Comparison of ENCODE assay signal across 1 cellular context in the genomic region with DNA sequence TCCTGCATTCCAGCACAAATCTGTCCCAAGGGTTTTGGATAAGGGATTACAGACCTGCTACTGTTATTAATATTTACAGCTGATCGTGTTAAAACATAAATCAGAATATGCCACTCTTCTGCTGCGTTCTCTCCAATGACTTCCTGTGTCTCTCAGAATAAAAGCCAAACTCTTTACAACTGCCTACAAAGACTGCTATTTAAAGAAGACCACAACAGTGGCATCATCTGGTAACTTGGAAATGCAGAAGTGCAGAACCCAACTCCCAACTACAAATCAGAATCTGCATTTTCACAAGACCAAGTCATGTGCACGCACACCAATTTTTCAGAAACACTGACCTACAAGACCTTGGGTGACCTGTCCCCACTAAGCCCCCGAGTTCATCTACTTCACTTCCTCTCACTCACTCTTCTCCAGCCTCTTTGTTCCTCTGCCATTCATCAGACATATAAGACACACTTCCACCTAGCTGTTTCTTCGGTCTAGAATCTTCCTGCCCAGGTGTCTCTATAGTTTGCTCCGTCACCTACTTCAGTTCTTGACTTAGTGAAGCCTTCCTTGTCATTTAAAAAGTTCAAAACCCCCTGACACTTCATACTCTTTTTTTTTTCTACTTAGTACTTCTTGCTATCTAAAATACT.
TF ChIP-seq lines count a peak whose summit lies in the region.

No MANE protein-coding gene starts in this region.

TF ChIP-seq in H1, 55 proteins besides CTCF, POLR2A, EP300 and RAD21:
- TF ChIP-seq BRCA1 (IDR thresholded peaks at IDR 0.05; ENCODE audit: low read depth, low read length) (no peak), YY1 (IDR thresholded peaks at IDR 0.05; ENCODE audit: low read depth, low read length) (no peak), TAF1 (IDR thresholded peaks at IDR 0.05; ENCODE audit: low read depth, low read length) (no peak), HDAC2 (IDR thresholded peaks at IDR 0.05; ENCODE audit: borderline replicate concordance in 1 of 2, low read depth in 2 of 2, low read length in 2 of 2) (no peak), CEBPB (IDR thresholded peaks at IDR 0.05; ENCODE audit: low read depth, low read length) (no peak), CTBP2 (IDR thresholded peaks at IDR 0.05; ENCODE audit: borderline replicate concordance, insufficient read depth, insufficient read length, low read length) (no peak), RXRA (IDR thresholded peaks at IDR 0.05; ENCODE audit: insufficient read depth, low read depth, low read length) (no peak), SP4 (IDR thresholded peaks at IDR 0.05; ENCODE audit: low read length) (no peak), GTF2F1 (IDR thresholded peaks at IDR 0.05; ENCODE audit: borderline replicate concordance, low read depth, low read length) (no peak), POLR2AphosphoS5 (IDR thresholded peaks at IDR 0.05; ENCODE audit: low read depth, low read length) (no peak), KDM4A (IDR thresholded peaks at IDR 0.05; ENCODE audit: low read depth, low read length, severe bottlenecking) (no peak), ASH2L (IDR thresholded peaks at IDR 0.05; ENCODE audit: low read length) (no peak), TCF12 (IDR thresholded peaks at IDR 0.05; ENCODE audit: low read depth, low read length) (no peak), SP1 (IDR thresholded peaks at IDR 0.05; ENCODE audit: low read depth, low read length) (no peak)
